In genomic region chr17:31558748-31559646, GRCh38 we compare ENCODE assay signal across 1 cellular context.
TF ChIP-seq lines count a peak whose summit lies in the region.

No MANE protein-coding gene starts in this region.

TF ChIP-seq in IMR-90, 13 proteins besides CTCF, POLR2A, EP300 and RAD21 (continued from another document):
- TF ChIP-seq MXI1 (IDR thresholded peaks at IDR 0.05; ENCODE audit: borderline replicate concordance, low read depth, low read length) (peak; percentile 89), MAZ (IDR thresholded peaks at IDR 0.05; ENCODE audit: borderline replicate concordance, low read depth, low read length) (peak; percentile 71; the same call in 1 of the 2 replicates), NFE2L2 (IDR thresholded peaks at IDR 0.05; ENCODE audit: low read depth, low read length) (no peak), CEBPB (IDR thresholded peaks at IDR 0.05; ENCODE audit: low read depth, low read length) (no peak), RFX5 (IDR thresholded peaks at IDR 0.05; ENCODE audit: low read depth, low read length) (no peak)
